ENCODE assay signal across 8 cellular contexts in genomic region chr12:106301611-106302321, GRCh38. TPM values are rescaled to one million over a fixed set of nuclear protein-coding genes. Genes with fewer than 3 reads are reported as not detected.
DNase-seq lines count a peak whose midpoint lies in the region; ATAC-seq and TF ChIP-seq lines count a peak whose summit lies in the region.

No MANE protein-coding gene starts in this region.

- H3K36me3 ChIP-seq in CD4-positive, CD25-positive, alpha-beta regulatory T cell (ENCODE audit: control insufficient read depth, insufficient read depth, low read length): peaks cover 6% of the 10 kb centered on the region
- H3K36me3 ChIP-seq in neural progenitor cell (no peaks in the 10 kb centered on the region), testis (ENCODE audit: low read depth, missing control alignments) (no peaks in the 10 kb centered on the region)

- H3F3A ChIP-seq in neural progenitor cell (ENCODE audit: low read depth): peaks cover 7% of the 10 kb centered on the region

- H3K27me3 ChIP-seq in CD4-positive, CD25-positive, alpha-beta regulatory T cell (ENCODE audit: control insufficient read depth, insufficient read depth, low read length): no peaks in the 10 kb centered on the region
- peaks cover 7% of the 10 kb centered on the region for H3K27me3 ChIP-seq in neural progenitor cell
- no peaks in the 10 kb centered on the region for H3K27me3 ChIP-seq in testis

- H3K9me3 ChIP-seq in CD4-positive, CD25-positive, alpha-beta regulatory T cell (ENCODE audit: control insufficient read depth in 2 of 2, low read length in 2 of 2): no peaks in the 10 kb centered on the region
- H3K9me3 ChIP-seq in neural progenitor cell (ENCODE audit: low read depth) (no peaks in the 10 kb centered on the region), testis (no peaks in the 10 kb centered on the region)

- H3K9me3 Mint-ChIP-seq in CD4-positive, CD25-positive, alpha-beta regulatory T cell: no peaks in the 10 kb centered on the region
- no peaks in the 10 kb centered on the region for H3K9me3 Mint-ChIP-seq in neural progenitor cell

- no peaks in the 10 kb centered on the region for H4K20me1 ChIP-seq in neural progenitor cell (ENCODE audit: low read depth)

- peak; percentile 78 to 90 (median 85) for DNase-seq in CD4-positive, CD25-positive, alpha-beta regulatory T cell
- peak; percentile 30 for DNase-seq in OCI-M2 (lab: John Stamatoyannopoulos, UW; ENCODE audit: unreplicated experiment)
- peak; percentile 51 to 52 for DNase-seq in activated T-helper 1 cell treated with anti-CD3 and anti-CD28 coated beads, Interleukin-2, amount 50 U/mL, for 16 hours (ENCODE audit: low read depth in 1 of 2, low spot score in 1 of 2)
- DNase-seq in fibroblast of the aortic adventitia (ENCODE audit: low read depth): peak; percentile 65
- DNase-seq in neural progenitor cell (ENCODE audit: low spot score): peak; percentile 50
- DNase-seq in testis: peak; percentile 51

- H3K27ac ChIP-seq in CD4-positive, CD25-positive, alpha-beta regulatory T cell (ENCODE audit: insufficient read depth, low read length, poor library complexity, severe bottlenecking): peak overlapping the region; percentile 99
- H3K27ac ChIP-seq in neural progenitor cell: no peak overlapping the region
- peak overlapping the region; percentile 66 to 94 for H3K27ac ChIP-seq in testis

- peaks cover 13% of the 10 kb centered on the region for H3K27me3 Mint-ChIP-seq in CD4-positive, CD25-positive, alpha-beta regulatory T cell
- peaks cover 3% of the 10 kb centered on the region for H3K27me3 Mint-ChIP-seq in neural progenitor cell (ENCODE audit: insufficient read depth, low read depth)

- peak overlapping the region; percentile 98 to 100 (median 100) for H3K27ac Mint-ChIP-seq in CD4-positive, CD25-positive, alpha-beta regulatory T cell
- H3K27ac Mint-ChIP-seq in neural progenitor cell: peak overlapping the region; percentile 62

- peak overlapping the region; percentile 89 for H3K4me2 ChIP-seq in neural progenitor cell

- no peak overlapping the region for H3K9ac ChIP-seq in neural progenitor cell

- intact Hi-C loops in testis (cut with DNase I; ENCODE audit: low total_unique reads): no loop called here

- peak overlapping the region; percentile 71 for H3K4me3 ChIP-seq in CD4-positive, CD25-positive, alpha-beta regulatory T cell (ENCODE audit: low read depth, low read length)
- H3K4me3 ChIP-seq in fibroblast of the aortic adventitia (ENCODE audit: low read depth, low read length) (peak overlapping the region; percentile 70), neural progenitor cell (peak overlapping the region; percentile 87), testis (peak overlapping the region; percentile 89 to 94)

- peaks cover 7% of the 10 kb centered on the region for H3K36me3 Mint-ChIP-seq in CD4-positive, CD25-positive, alpha-beta regulatory T cell
- H3K36me3 Mint-ChIP-seq in neural progenitor cell: no peaks in the 10 kb centered on the region

- H3K79me2 ChIP-seq in neural progenitor cell (ENCODE audit: low read depth): no peaks in the 10 kb centered on the region

- peak overlapping the region; percentile 91 to 96 (median 93) for H3K4me3 Mint-ChIP-seq in CD4-positive, CD25-positive, alpha-beta regulatory T cell
- peak overlapping the region; percentile 91 for H3K4me3 Mint-ChIP-seq in neural progenitor cell

- no peak for TF ChIP-seq POLR2A in testis (IDR thresholded peaks at IDR 0.05)

- peak; percentile 34 to 42 for ATAC-seq in CD4-positive, CD25-positive, alpha-beta regulatory T cell (ENCODE audit: low read depth in 2 of 2)
- ATAC-seq in GM19455 (IDR thresholded peaks at IDR 0.05; ENCODE audit: unreplicated experiment): peak; percentile 63
- peak; percentile 54 for ATAC-seq in HG03558 (IDR thresholded peaks at IDR 0.05; ENCODE audit: extremely low read depth, unreplicated experiment)

- no peak for TF ChIP-seq CTCF in fibroblast of the aortic adventitia (IDR thresholded peaks at IDR 0.05; ENCODE audit: insufficient read depth, low read length)
- TF ChIP-seq CTCF in neural progenitor cell (IDR thresholded peaks at IDR 0.05): no peak
- no peak for TF ChIP-seq CTCF in testis (IDR thresholded peaks at IDR 0.05)

- peak overlapping the region; percentile 94 for H2AFZ ChIP-seq in neural progenitor cell (replicated peaks)

- WGBS in testis, 2 donors: 1 to 4% methylated on average over 10 to 28 of the region's 32 CpGs

- H3K4me1 Mint-ChIP-seq in CD4-positive, CD25-positive, alpha-beta regulatory T cell: peaks cover 34 to 72% (median 55%) of the 10 kb centered on the region in 4 donors
- H3K4me1 Mint-ChIP-seq in neural progenitor cell: peaks cover 27% of the 10 kb centered on the region

- H3K4me1 ChIP-seq in CD4-positive, CD25-positive, alpha-beta regulatory T cell (ENCODE audit: control insufficient read depth, insufficient read depth, low read length, poor library complexity, severe bottlenecking): peaks cover 40% of the 10 kb centered on the region
- peaks cover 11% of the 10 kb centered on the region for H3K4me1 ChIP-seq in neural progenitor cell
- peaks cover 23% of the 10 kb centered on the region for H3K4me1 ChIP-seq in testis

RNA-seq across cellular contexts. Expression of gene TCP11L2, which starts 0.8 kb away (rescaled TPM):
- 153 TPM for total RNA-seq in CD4-positive, CD25-positive, alpha-beta regulatory T cell
- polyA plus RNA-seq in CD4-positive, CD25-positive, alpha-beta regulatory T cell: 10 to 100 TPM; 46.0 to 65.9 (median 64.6) TPM
- total RNA-seq in fibroblast of the aortic adventitia (ENCODE audit: low replicate concordance) (36.1 and 42.4 TPM in 2 replicates), neural progenitor cell (ENCODE audit: low replicate concordance) (7.8 and 8.8 TPM in 2 replicates), testis (10 to 100 TPM; 31.0 to 33.9 TPM)
- polyA plus RNA-seq in testis (ENCODE audit: insufficient read depth, low read depth, low replicate concordance): 15.8 TPM

RNA-seq across cellular contexts. Expression of gene CKAP4, which starts 53.9 kb away (rescaled TPM):
- 4.8 TPM for total RNA-seq in CD4-positive, CD25-positive, alpha-beta regulatory T cell
- 1 to 10 TPM; 3.4 to 6.0 (median 4.0) TPM for polyA plus RNA-seq in CD4-positive, CD25-positive, alpha-beta regulatory T cell
- total RNA-seq in fibroblast of the aortic adventitia (ENCODE audit: low replicate concordance): 162 and 217 TPM in 2 replicates
- total RNA-seq in neural progenitor cell (ENCODE audit: low replicate concordance): 58.7 and 64.3 TPM in 2 replicates
- total RNA-seq in testis: 10 to 100 TPM; 26.8 to 31.3 TPM
- 31.2 TPM for polyA plus RNA-seq in testis (ENCODE audit: insufficient read depth, low read depth, low replicate concordance)

RNA-seq across cellular contexts. Expression of gene POLR3B, which starts 55.8 kb away (rescaled TPM):
- 5.2 TPM for total RNA-seq in CD4-positive, CD25-positive, alpha-beta regulatory T cell
- 1 to 10 TPM; 3.4 to 5.7 (median 4.6) TPM for polyA plus RNA-seq in CD4-positive, CD25-positive, alpha-beta regulatory T cell
- 11.1 and 18.5 TPM in 2 replicates for total RNA-seq in fibroblast of the aortic adventitia (ENCODE audit: low replicate concordance)
- 8.4 and 8.8 TPM in 2 replicates for total RNA-seq in neural progenitor cell (ENCODE audit: low replicate concordance)
- 10 to 100 TPM; 13.0 to 15.3 TPM for total RNA-seq in testis
- 9.1 TPM for polyA plus RNA-seq in testis (ENCODE audit: insufficient read depth, low read depth, low replicate concordance)

Comparison
In these comparisons a context has a peak if more than half of its experiments do, and no peak if none do; other contexts are left out.
1. DNase-seq: peak in every context shown above with its lines; median percentile 85 in CD4-positive, CD25-positive, alpha-beta regulatory T cell; 65 in fibroblast of the aortic adventitia; 52 in activated T-helper 1 cell treated with anti-CD3 and anti-CD28 coated beads, Interleukin-2, amount 50 U/mL, for 16 hours; 51 in testis; 50 in neural progenitor cell; 30 in OCI-M2.